1 cellular context compared by ENCODE assay signal in the genomic region with DNA sequence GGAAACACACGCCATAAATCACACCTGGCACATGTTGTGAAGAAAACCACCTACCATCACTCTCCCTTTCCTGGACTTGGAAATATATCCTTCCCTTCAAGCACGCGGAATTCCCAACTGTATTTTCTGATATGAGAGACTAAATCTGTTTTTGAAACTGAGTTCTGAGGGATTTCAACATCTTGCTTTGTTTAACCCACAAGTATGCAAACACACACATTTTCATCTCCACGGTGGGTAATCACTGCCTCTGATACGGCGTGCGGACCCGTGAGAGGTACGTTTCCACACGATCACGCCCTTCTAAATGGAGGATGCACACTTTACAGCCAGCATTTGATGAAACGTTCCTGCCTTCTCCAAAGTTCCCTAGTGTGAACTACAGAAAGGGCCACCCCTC.
TF ChIP-seq lines count a peak whose summit lies in the region.

No MANE protein-coding gene starts in this region.

TF ChIP-seq in GM23338, 12 proteins besides CTCF, POLR2A, EP300 and RAD21 (continued from another document):
- TF ChIP-seq, protein P1, sequence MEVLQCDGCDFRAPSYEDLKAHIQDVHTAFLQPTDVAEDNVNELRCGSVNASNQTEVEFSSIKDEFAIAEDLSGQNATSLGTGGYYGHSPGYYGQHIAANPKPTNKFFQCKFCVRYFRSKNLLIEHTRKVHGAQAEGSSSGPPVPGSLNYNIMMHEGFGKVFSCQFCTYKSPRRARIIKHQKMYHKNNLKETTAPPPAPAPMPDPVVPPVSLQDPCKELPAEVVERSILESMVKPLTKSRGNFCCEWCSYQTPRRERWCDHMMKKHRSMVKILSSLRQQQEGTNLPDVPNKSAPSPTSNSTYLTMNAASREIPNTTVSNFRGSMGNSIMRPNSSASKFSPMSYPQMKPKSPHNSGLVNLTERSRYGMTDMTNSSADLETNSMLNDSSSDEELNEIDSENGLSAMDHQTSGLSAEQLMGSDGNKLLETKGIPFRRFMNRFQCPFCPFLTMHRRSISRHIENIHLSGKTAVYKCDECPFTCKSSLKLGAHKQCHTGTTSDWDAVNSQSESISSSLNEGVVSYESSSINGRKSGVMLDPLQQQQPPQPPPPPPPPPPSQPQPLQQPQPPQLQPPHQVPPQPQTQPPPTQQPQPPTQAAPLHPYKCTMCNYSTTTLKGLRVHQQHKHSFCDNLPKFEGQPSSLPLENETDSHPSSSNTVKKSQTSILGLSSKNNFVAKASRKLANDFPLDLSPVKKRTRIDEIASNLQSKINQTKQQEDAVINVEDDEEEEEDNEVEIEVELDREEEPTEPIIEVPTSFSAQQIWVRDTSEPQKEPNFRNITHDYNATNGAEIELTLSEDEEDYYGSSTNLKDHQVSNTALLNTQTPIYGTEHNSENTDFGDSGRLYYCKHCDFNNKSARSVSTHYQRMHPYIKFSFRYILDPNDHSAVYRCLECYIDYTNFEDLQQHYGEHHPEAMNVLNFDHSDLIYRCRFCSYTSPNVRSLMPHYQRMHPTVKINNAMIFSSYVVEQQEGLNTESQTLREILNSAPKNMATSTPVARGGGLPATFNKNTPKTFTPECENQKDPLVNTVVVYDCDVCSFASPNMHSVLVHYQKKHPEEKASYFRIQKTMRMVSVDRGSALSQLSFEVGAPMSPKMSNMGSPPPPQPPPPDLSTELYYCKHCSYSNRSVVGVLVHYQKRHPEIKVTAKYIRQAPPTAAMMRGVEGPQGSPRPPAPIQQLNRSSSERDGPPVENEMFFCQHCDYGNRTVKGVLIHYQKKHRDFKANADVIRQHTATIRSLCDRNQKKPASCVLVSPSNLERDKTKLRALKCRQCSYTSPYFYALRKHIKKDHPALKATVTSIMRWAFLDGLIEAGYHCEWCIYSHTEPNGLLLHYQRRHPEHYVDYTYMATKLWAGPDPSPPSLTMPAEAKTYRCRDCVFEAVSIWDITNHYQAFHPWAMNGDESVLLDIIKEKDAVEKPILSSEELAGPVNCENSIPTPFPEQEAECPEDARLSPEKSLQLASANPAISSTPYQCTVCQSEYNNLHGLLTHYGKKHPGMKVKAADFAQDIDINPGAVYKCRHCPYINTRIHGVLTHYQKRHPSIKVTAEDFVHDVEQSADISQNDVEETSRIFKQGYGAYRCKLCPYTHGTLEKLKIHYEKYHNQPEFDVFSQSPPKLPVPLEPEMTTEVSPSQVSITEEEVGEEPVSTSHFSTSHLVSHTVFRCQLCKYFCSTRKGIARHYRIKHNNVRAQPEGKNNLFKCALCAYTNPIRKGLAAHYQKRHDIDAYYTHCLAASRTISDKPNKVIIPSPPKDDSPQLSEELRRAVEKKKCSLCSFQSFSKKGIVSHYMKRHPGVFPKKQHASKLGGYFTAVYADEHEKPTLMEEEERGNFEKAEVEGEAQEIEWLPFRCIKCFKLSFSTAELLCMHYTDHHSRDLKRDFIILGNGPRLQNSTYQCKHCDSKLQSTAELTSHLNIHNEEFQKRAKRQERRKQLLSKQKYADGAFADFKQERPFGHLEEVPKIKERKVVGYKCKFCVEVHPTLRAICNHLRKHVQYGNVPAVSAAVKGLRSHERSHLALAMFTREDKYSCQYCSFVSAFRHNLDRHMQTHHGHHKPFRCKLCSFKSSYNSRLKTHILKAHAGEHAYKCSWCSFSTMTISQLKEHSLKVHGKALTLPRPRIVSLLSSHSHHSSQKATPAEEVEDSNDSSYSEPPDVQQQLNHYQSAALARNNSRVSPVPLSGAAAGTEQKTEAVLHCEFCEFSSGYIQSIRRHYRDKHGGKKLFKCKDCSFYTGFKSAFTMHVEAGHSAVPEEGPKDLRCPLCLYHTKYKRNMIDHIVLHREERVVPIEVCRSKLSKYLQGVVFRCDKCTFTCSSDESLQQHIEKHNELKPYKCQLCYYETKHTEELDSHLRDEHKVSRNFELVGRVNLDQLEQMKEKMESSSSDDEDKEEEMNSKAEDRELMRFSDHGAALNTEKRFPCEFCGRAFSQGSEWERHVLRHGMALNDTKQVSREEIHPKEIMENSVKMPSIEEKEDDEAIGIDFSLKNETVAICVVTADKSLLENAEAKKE (CRISPR knock-in tag; IDR thresholded peaks at IDR 0.05) = no peak
- TF ChIP-seq ZNF114 (CRISPR knock-in tag; IDR thresholded peaks at IDR 0.05) (no peak), CREB1 (CRISPR knock-in tag; IDR thresholded peaks at IDR 0.05; ENCODE audit: low read depth) (no peak), JUNB (IDR thresholded peaks at IDR 0.05; ENCODE audit: unreplicated experiment) (no peak), ZNF331 (CRISPR knock-in tag; IDR thresholded peaks at IDR 0.05; ENCODE audit: low read depth) (no peak), STAT1 (IDR thresholded peaks at IDR 0.05; ENCODE audit: unreplicated experiment) (no peak), REST (IDR thresholded peaks at IDR 0.05; ENCODE audit: unreplicated experiment) (no peak)
